ENCODE assay signal across 1 cellular context in genomic region chr6:106658469-106658868, GRCh38.
TF ChIP-seq lines count a peak whose summit lies in the region.

No MANE protein-coding gene starts in this region.

TF ChIP-seq in GM12878, 131 proteins besides CTCF, POLR2A, EP300 and RAD21 (continued from another document):
- TF ChIP-seq ATF2 (IDR thresholded peaks at IDR 0.05; ENCODE audit: low read length) (no peak), CBX5 (IDR thresholded peaks at IDR 0.05; ENCODE audit: low read depth) (peak; percentile 97)
